In the genomic region with DNA sequence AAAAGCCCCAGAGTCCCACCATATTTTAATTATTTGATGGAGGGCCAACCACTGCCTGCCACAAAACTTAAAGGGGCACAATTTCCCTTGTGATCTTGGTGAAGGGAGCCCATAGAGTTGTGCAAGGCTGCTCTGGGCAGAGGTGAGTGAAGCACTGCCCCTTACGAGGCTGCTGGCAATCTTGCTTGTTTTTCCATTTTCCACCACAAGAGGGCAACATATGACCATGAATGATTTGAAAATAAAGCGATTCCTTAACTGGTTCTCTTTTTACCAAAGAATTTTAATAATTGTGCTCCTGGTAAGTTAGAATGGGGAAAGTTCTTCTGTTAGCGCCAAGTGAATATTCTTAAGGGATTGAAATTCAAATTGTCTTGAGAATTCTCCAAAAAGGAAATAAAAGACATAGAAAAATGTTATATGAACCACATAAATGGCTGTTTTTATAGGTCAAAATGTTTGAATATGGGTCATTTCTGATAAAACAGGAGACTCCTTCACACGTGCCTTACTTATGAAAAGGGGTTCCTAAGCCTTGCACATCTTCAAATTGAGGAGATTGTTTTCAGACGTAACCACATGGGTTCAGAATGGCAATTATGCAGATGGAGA, we compare ENCODE assay signal across 8 cellular contexts. TPM values are rescaled to one million over a fixed set of nuclear protein-coding genes. Genes with fewer than 3 reads are reported as not detected.
DNase-seq lines count a peak whose midpoint lies in the region; ATAC-seq and TF ChIP-seq lines count a peak whose summit lies in the region.

No MANE protein-coding gene starts in this region.

- no peak overlapping the region for H3K4me3 Mint-ChIP-seq in activated CD8-positive, alpha-beta memory T cell treated with anti-CD3 and anti-CD28 coated beads, Interleukin-2, amount 10 ng/mL, durations not matched to agents 7 days and 5 days
- no peak overlapping the region for H3K4me3 Mint-ChIP-seq in endothelial cell (ENCODE audit: unreplicated experiment)

- ATAC-seq in GM18502 (IDR thresholded peaks at IDR 0.05; ENCODE audit: poor library complexity, unreplicated experiment) = peak; percentile 68
- ATAC-seq in HG03469 (IDR thresholded peaks at IDR 0.05; ENCODE audit: unreplicated experiment) = peak; percentile 50
- ATAC-seq in activated CD8-positive, alpha-beta memory T cell treated with anti-CD3 and anti-CD28 coated beads, Interleukin-2, amount 10 ng/mL, durations not matched to agents 7 days and 5 days = peak; percentile 64

- BruUV-seq in A673 (replicated peaks; lab: Mats Ljungman, UMichigan) = no TSS peak

- H3K9me3 Mint-ChIP-seq in activated CD8-positive, alpha-beta memory T cell treated with anti-CD3 and anti-CD28 coated beads, Interleukin-2, amount 10 ng/mL, durations not matched to agents 7 days and 5 days (ENCODE audit: low read depth) = no peaks in the 10 kb centered on the region
- no peaks in the 10 kb centered on the region for H3K9me3 Mint-ChIP-seq in endothelial cell (ENCODE audit: unreplicated experiment)

- H3K4me1 Mint-ChIP-seq in activated CD8-positive, alpha-beta memory T cell treated with anti-CD3 and anti-CD28 coated beads, Interleukin-2, amount 10 ng/mL, durations not matched to agents 7 days and 5 days = no peaks in the 10 kb centered on the region
- H3K4me1 Mint-ChIP-seq in endothelial cell (ENCODE audit: unreplicated experiment) = peaks cover 8% of the 10 kb centered on the region

- intact Hi-C loops in A673 (cut with micrococcal nuclease; ENCODE audit: unreplicated experiment) = loop anchor here (1.0 to 5.0 kb wide), 5 partner anchors 76 to 1206 kb away; no protein-coding TSS in a partner anchor

- H3K27me3 Mint-ChIP-seq in activated CD8-positive, alpha-beta memory T cell treated with anti-CD3 and anti-CD28 coated beads, Interleukin-2, amount 10 ng/mL, durations not matched to agents 7 days and 5 days = no peaks in the 10 kb centered on the region
- peaks cover 2% of the 10 kb centered on the region for H3K27me3 Mint-ChIP-seq in endothelial cell (ENCODE audit: unreplicated experiment)

- CTCF ChIA-PET in A673 (lab: Charles Lee) = interaction anchor here (1.3 kb wide), 1 partner anchor 630 kb away, joined by 5 read pairs; no protein-coding TSS in a partner anchor
- CTCF ChIA-PET in activated CD8-positive, alpha-beta memory T cell treated with anti-CD3 and anti-CD28 coated beads, Interleukin-2, amount 10 ng/mL, durations not matched to agents 7 days and 5 days (lab: Charles Lee) = interaction anchor here (1.0 to 1.6 kb wide), 2 partner anchors 521 to 523 kb away, joined by 3 to 14 read pairs; no protein-coding TSS in a partner anchor

- no peak overlapping the region for H3K27ac Mint-ChIP-seq in activated CD8-positive, alpha-beta memory T cell treated with anti-CD3 and anti-CD28 coated beads, Interleukin-2, amount 10 ng/mL, durations not matched to agents 7 days and 5 days
- H3K27ac Mint-ChIP-seq in endothelial cell (ENCODE audit: unreplicated experiment) = no peak overlapping the region

- H3K4me3 ChIP-seq in A673 (ENCODE audit: low read depth, low read length, poor library complexity, severe bottlenecking) = no peak overlapping the region

- no peaks in the 10 kb centered on the region for H3K36me3 Mint-ChIP-seq in activated CD8-positive, alpha-beta memory T cell treated with anti-CD3 and anti-CD28 coated beads, Interleukin-2, amount 10 ng/mL, durations not matched to agents 7 days and 5 days
- H3K36me3 Mint-ChIP-seq in endothelial cell (ENCODE audit: low read depth, unreplicated experiment) = no peaks in the 10 kb centered on the region

- TF ChIP-seq CTCF in A673 (conservative IDR thresholded peaks at IDR 0.05; ENCODE audit: low read depth, low read length) (peak; percentile 73), endothelial cell (IDR thresholded peaks at IDR 0.05; ENCODE audit: unreplicated experiment) (peak; percentile 98)

- H3K27ac ChIP-seq in A673 (ENCODE audit: low read depth, low read length, poor library complexity, severe bottlenecking) = no peak overlapping the region

- no peaks in the 10 kb centered on the region for H3K4me1 ChIP-seq in A673 (ENCODE audit: insufficient read depth, low read length, poor library complexity, severe bottlenecking)

- POLR2A ChIA-PET in A673 (lab: Charles Lee; ENCODE audit: low non-redundant PET) = no interaction called here

- no peaks in the 10 kb centered on the region for H3K27me3 ChIP-seq in A673 (replicated peaks; ENCODE audit: insufficient read depth, low read depth, low read length, poor library complexity)

- peak; percentile 81 for DNase-seq in A673 (ENCODE audit: low spot score)
- peak; percentile 36 to 48 for DNase-seq in NOMO-1 (lab: John Stamatoyannopoulos, UW; ENCODE audit: unreplicated experiment in 2 of 2)
- DNase-seq in activated CD8-positive, alpha-beta memory T cell treated with anti-CD3 and anti-CD28 coated beads, Interleukin-2, amount 10 ng/mL, durations not matched to agents 7 days and 5 days = peak; percentile 68
- peak; percentile 77 for DNase-seq in endothelial cell (ENCODE audit: low spot score)
- DNase-seq in myocyte (ENCODE audit: low read depth) = peak; percentile 84
- peak; percentile 25 for DNase-seq in stimulated activated naive CD4-positive, alpha-beta T cell treated with Interleukin-2 at 50 U/mL for 16 hours (lab: John Stamatoyannopoulos, UW)

- H3K36me3 ChIP-seq in A673 (ENCODE audit: insufficient read depth, low read length, poor library complexity, severe bottlenecking) = no peaks in the 10 kb centered on the region

- no peaks in the 10 kb centered on the region for H3K9me3 ChIP-seq in A673 (ENCODE audit: low read depth, low read length, poor library complexity, severe bottlenecking)

RNA-seq across cellular contexts. Expression of gene PGM1, which starts 22.7 kb away (rescaled TPM):
- total RNA-seq in A673 (2021) (10.7 and 12.1 TPM in 2 replicates), endothelial cell (ENCODE audit: unreplicated experiment) (30.6 TPM), myocyte (100 and 101 TPM in 2 replicates)
- 10 to 100 TPM; 31.5 to 32.8 TPM for total RNA-seq in activated CD8-positive, alpha-beta memory T cell treated with anti-CD3 and anti-CD28 coated beads, Interleukin-2, amount 10 ng/mL, durations not matched to agents 7 days and 5 days
- 105 TPM for polyA plus RNA-seq in myocyte (2012)

Comparison
In these comparisons a context has a peak if more than half of its experiments do, and no peak if none do; other contexts are left out.
1. DNase-seq: peak in every context shown above with its lines; median percentile 84 in myocyte; 81 in A673; 77 in endothelial cell; 68 in activated CD8-positive, alpha-beta memory T cell treated with anti-CD3 and anti-CD28 coated beads, Interleukin-2, amount 10 ng/mL, durations not matched to agents 7 days and 5 days; 42 in NOMO-1; 25 in stimulated activated naive CD4-positive, alpha-beta T cell treated with Interleukin-2 at 50 U/mL for 16 hours.